Comparison of ENCODE assay signal across 34 cellular contexts in genomic region chr9:122567901-122568300, GRCh38. TPM values are rescaled to one million over a fixed set of nuclear protein-coding genes. Genes with fewer than 3 reads are reported as not detected.
"Had no signal": no experiment of that assay in that cellular context is flagged by ENCODE, and none has a peak within 500 bp of the region (broad histone marks: within the 10 kb centered on the region; RNA-seq: fewer than 3 reads in every experiment).

No MANE protein-coding gene starts in this region.

- FAIRE-seq: endometrium, islet of Langerhans, keratinocyte had no signal

- ATAC-seq: effector memory CD8-positive, alpha-beta T cell; esophagus mucosa; gastrocnemius medialis; heart right ventricle; left cardiac atrium; left lung; left ventricle myocardium superior; lower lobe of right lung; mucosa of descending colon; naive thymus-derived CD8-positive, alpha-beta T cell had no signal

- DNase-seq: effector CD8-positive, alpha-beta T cell; effector memory CD8-positive, alpha-beta T cell; endodermal cell; erythroblast; esophagus squamous epithelium; foreskin fibroblast; foreskin melanocyte; gastrocnemius medialis; glutamatergic neuron; head of caudate nucleus; heart right ventricle; hippocampal formation; left cardiac atrium; left lung; left ventricle myocardium superior; lower lobe of right lung; mesenchymal stem cell; mucosa of descending colon; naive B cell; naive thymus-derived CD8-positive, alpha-beta T cell had no signal

- H3K27me3 ChIP-seq: esophagus squamous epithelium, gastrocnemius medialis, left lung had no signal

- H3K27ac ChIP-seq: coronary artery, epithelial cell of prostate, esophagus squamous epithelium, gastrocnemius medialis, heart right ventricle, left lung, lower lobe of right lung had no signal

- H3K9me3 ChIP-seq: esophagus squamous epithelium, gastrocnemius medialis, lower lobe of right lung, mucosa of descending colon had no signal

- H3K36me3 ChIP-seq: esophagus squamous epithelium, gastrocnemius medialis, heart right ventricle, left lung, lower lobe of right lung had no signal

- H3K4me1 ChIP-seq: esophagus squamous epithelium, gastrocnemius medialis, heart right ventricle, left lung, lower lobe of right lung had no signal

- H3K4me3 ChIP-seq: coronary artery, esophagus squamous epithelium, gastrocnemius medialis, heart right ventricle, left lung, lower lobe of right lung, mucosa of descending colon had no signal

RNA-seq across cellular contexts. Expression of gene OR1N2, which starts 15.0 kb away (rescaled TPM):
- total RNA-seq: dermis microvascular lymphatic vessel endothelial cell; endodermal cell; esophagus mucosa; gastrocnemius medialis; glomerular endothelial cell; heart right ventricle; kidney epithelial cell; left cardiac atrium; left lung; left ventricle myocardium superior; lower leg skin; lower lobe of right lung; lung microvascular endothelial cell; mesenteric fat pad; mesothelial cell of epicardium; mucosa of descending colon; myocyte; naive thymus-derived CD8-positive, alpha-beta T cell had no signal
- polyA plus RNA-seq: heart right ventricle; keratinocyte; naive thymus-derived CD8-positive, alpha-beta T cell had no signal

RNA-seq across cellular contexts. Expression of gene OR1L8, which starts 15.3 kb away (rescaled TPM):
- total RNA-seq: endodermal cell; esophagus mucosa; gastrocnemius medialis; left lung; left ventricle myocardium superior; lower leg skin; mesenteric fat pad; mesothelial cell of epicardium; myocyte; naive thymus-derived CD8-positive, alpha-beta T cell had no signal
- polyA plus RNA-seq: keratinocyte; naive thymus-derived CD8-positive, alpha-beta T cell had no signal

RNA-seq across cellular contexts. Expression of gene OR1N1, which starts 40.8 kb away (rescaled TPM):
- total RNA-seq: dermis microvascular lymphatic vessel endothelial cell; endodermal cell; esophagus mucosa; esophagus squamous epithelium; gastrocnemius medialis; glomerular endothelial cell; heart right ventricle; kidney epithelial cell; left cardiac atrium; left lung; left ventricle myocardium superior; lower leg skin; lower lobe of right lung; lung microvascular endothelial cell; mesenteric fat pad; mesothelial cell of epicardium; mucosa of descending colon; myocyte; naive thymus-derived CD8-positive, alpha-beta T cell had no signal
- polyA plus RNA-seq: heart right ventricle; keratinocyte; naive thymus-derived CD8-positive, alpha-beta T cell had no signal

RNA-seq across cellular contexts. Expression of gene OR1Q1, which starts 46.6 kb away (rescaled TPM):
- total RNA-seq: dermis microvascular lymphatic vessel endothelial cell, endodermal cell, esophagus mucosa, esophagus squamous epithelium, gastrocnemius medialis, glomerular endothelial cell, heart right ventricle, kidney epithelial cell, left cardiac atrium, left lung, left ventricle myocardium superior, lower leg skin, lower lobe of right lung, lung microvascular endothelial cell, mesenteric fat pad, mesothelial cell of epicardium, mucosa of descending colon, myocyte had no signal
- polyA plus RNA-seq: heart right ventricle; keratinocyte; naive thymus-derived CD8-positive, alpha-beta T cell had no signal

RNA-seq across cellular contexts. Expression of gene OR1J4, which starts 49.0 kb away (rescaled TPM):
- total RNA-seq: endodermal cell, esophagus squamous epithelium, gastrocnemius medialis, glomerular endothelial cell, heart right ventricle, kidney epithelial cell, left cardiac atrium, left lung, left ventricle myocardium superior, lower lobe of right lung, lung microvascular endothelial cell, mesenteric fat pad, mesothelial cell of epicardium, mucosa of descending colon, myocyte had no signal
- polyA plus RNA-seq: heart right ventricle; keratinocyte; naive thymus-derived CD8-positive, alpha-beta T cell had no signal
